10 cellular contexts compared by ENCODE assay signal in genomic region chr16:17404903-17405691, GRCh38.
DNase-seq lines count a peak whose midpoint lies in the region; ATAC-seq and TF ChIP-seq lines count a peak whose summit lies in the region.
"Had no signal": no experiment of that assay in that cellular context is flagged by ENCODE, and none has a peak within 500 bp of the region (broad histone marks: within the 10 kb centered on the region; RNA-seq: fewer than 3 reads in every experiment).

No MANE protein-coding gene starts in this region.

- no peaks in the 10 kb centered on the region for H3K27me3 Mint-ChIP-seq in central memory CD8-positive, alpha-beta T cell

- H3K9me3 ChIP-seq in MG63: no peaks in the 10 kb centered on the region; the same call in 1 of the 2 replicates
- H3K9me3 ChIP-seq in suprapubic skin: no peaks in the 10 kb centered on the region

- peaks cover 27% of the 10 kb centered on the region for H3K4me1 ChIP-seq in suprapubic skin

- no peak for ATAC-seq in central memory CD8-positive, alpha-beta T cell (replicated peaks; ENCODE audit: extremely low read depth, poor library complexity, severe bottlenecking)
- ATAC-seq in GM21576 (IDR thresholded peaks at IDR 0.05; ENCODE audit: unreplicated experiment) (no peak), GM18517 (IDR thresholded peaks at IDR 0.05; ENCODE audit: unreplicated experiment) (no peak)

- TF ChIP-seq CTCF in lower leg skin (IDR thresholded peaks at IDR 0.05) (no peak), suprapubic skin (IDR thresholded peaks at IDR 0.05) (no peak), GM13976 (IDR thresholded peaks at IDR 0.05; ENCODE audit: borderline replicate concordance, control extremely low read depth, extremely low read depth, insufficient read depth, missing control alignments) (no peak)

- no peak overlapping the region for H3K4me3 ChIP-seq in MG63
- no peak overlapping the region for H3K4me3 ChIP-seq in lower leg skin (ENCODE audit: low read depth, poor library complexity, severe bottlenecking)
- no peak overlapping the region for H3K4me3 ChIP-seq in suprapubic skin

- H3K27ac ChIP-seq in suprapubic skin: peak overlapping the region; percentile 86

- TF ChIP-seq POLR2A in lower leg skin (IDR thresholded peaks at IDR 0.05) (no peak), suprapubic skin (IDR thresholded peaks at IDR 0.05) (no peak)

- H3K9me3 Mint-ChIP-seq in central memory CD8-positive, alpha-beta T cell: no peaks in the 10 kb centered on the region

- no peaks in the 10 kb centered on the region for H3K27me3 ChIP-seq in MG63
- H3K27me3 ChIP-seq in suprapubic skin: no peaks in the 10 kb centered on the region

- peak overlapping the region; percentile 49 for H3K27ac Mint-ChIP-seq in central memory CD8-positive, alpha-beta T cell (ENCODE audit: low read depth)

- peaks cover 10% of the 10 kb centered on the region for H3K36me3 ChIP-seq in MG63
- no peaks in the 10 kb centered on the region for H3K36me3 ChIP-seq in suprapubic skin

- TF ChIP-seq EP300 in suprapubic skin (IDR thresholded peaks at IDR 0.05): peak; percentile 87

- peaks cover 34% of the 10 kb centered on the region for H3K4me1 Mint-ChIP-seq in central memory CD8-positive, alpha-beta T cell

- no peaks in the 10 kb centered on the region for H3K36me3 Mint-ChIP-seq in central memory CD8-positive, alpha-beta T cell (ENCODE audit: insufficient read depth)

- WGBS in lower leg skin, 2 donors: 53 to 57% methylated on average over 23 to 24 of the region's 24 CpGs
- WGBS in suprapubic skin: 67% methylated on average over 23 of the region's 24 CpGs

- in situ Hi-C loops in GM13976 (cut with MboI; ENCODE audit: low sequenced_read_pairs, unreplicated experiment): no loop called here

- H3K4me3 Mint-ChIP-seq in central memory CD8-positive, alpha-beta T cell: no peak overlapping the region

- intact Hi-C loops in lower leg skin (cut with DNase I; ENCODE audit: low total_unique reads): no loop called here

- DNase-seq in MG63 (peak; percentile 93), lower leg skin (ENCODE audit: low spot score in 2 of 2) (peak; percentile 69 to 95), suprapubic skin (ENCODE audit: low spot score in 2 of 2) (peak; percentile 91 to 92), GM13976 (ENCODE audit: low spot score) (no peak), HPDE6-E6E7 (ENCODE audit: extremely low spot score) (no peak)
- DNase-seq in central memory CD8-positive, alpha-beta T cell (ENCODE audit: low spot score in 2 of 2): no peak
- DNase-seq: activated effector memory CD4-positive, alpha-beta T cell treated with anti-CD3 and anti-CD28 coated beads, Interleukin-2, amount 50 U/mL, for 16 hours; OCI-M1 had no signal

Comparison
In these comparisons a context has a peak if more than half of its experiments do, and no peak if none do; other contexts are left out.
1. DNase-seq: peak in MG63 (single experiment), lower leg skin (2 of 2) and suprapubic skin (2 of 2); none in central memory CD8-positive, alpha-beta T cell (0 of 2), GM13976 (single experiment) and HPDE6-E6E7 (single experiment).